9 cellular contexts compared by ENCODE assay signal in genomic region chr2:150911766-150912280, GRCh38.
DNase-seq lines count a peak whose midpoint lies in the region; ATAC-seq and TF ChIP-seq lines count a peak whose summit lies in the region.
"Had no signal": no experiment of that assay in that cellular context is flagged by ENCODE, and none has a peak within 500 bp of the region (broad histone marks: within the 10 kb centered on the region; RNA-seq: fewer than 3 reads in every experiment).

No MANE protein-coding gene starts in this region.

- no peak for TF ChIP-seq POLR2A in prostate gland (IDR thresholded peaks at IDR 0.05)

- H3K36me3 ChIP-seq in prostate gland, result no peaks in the 10 kb centered on the region
- H3K36me3 ChIP-seq: neutrophil had no signal

- intact Hi-C loops in prostate gland (cut with DNase I), result loop anchor here (5.0 kb wide), 1 partner anchor 425 kb away; the partner anchor contains the start of gene RND3
- intact Hi-C loops in activated CD4-positive, alpha-beta T cell treated with anti-CD3 and anti-CD28 coated beads for 36 hours (cut with DNase I, micrococcal nuclease), result no loop called here

- no peaks in the 10 kb centered on the region for H3K9me3 Mint-ChIP-seq in activated CD4-positive, alpha-beta T cell treated with anti-CD3 and anti-CD28 coated beads for 36 hours (ENCODE audit: low read depth)

- CTCF ChIA-PET in activated CD4-positive, alpha-beta T cell treated with anti-CD3 and anti-CD28 coated beads for 36 hours (lab: Charles Lee), result no interaction called here

- no peak overlapping the region for H3K4me3 Mint-ChIP-seq in activated CD4-positive, alpha-beta T cell treated with anti-CD3 and anti-CD28 coated beads for 36 hours

- 21% methylated on average over 9 of the region's 9 CpGs for WGBS in prostate gland

- H3K4me1 ChIP-seq in prostate gland (replicated peaks), result no peaks in the 10 kb centered on the region

- TF ChIP-seq CTCF in fibroblast of villous mesenchyme (IDR thresholded peaks at IDR 0.05; ENCODE audit: insufficient read depth, low read depth, low read length), result peak; percentile 43
- no peak for TF ChIP-seq CTCF in prostate gland (IDR thresholded peaks at IDR 0.05)

- DNase-seq in EL, result peak; percentile 87
- peak; percentile 80 for DNase-seq in RPMI7951 (ENCODE audit: low read depth)
- DNase-seq in fibroblast of villous mesenchyme (ENCODE audit: low read depth), result peak; percentile 97
- DNase-seq in prostate gland (ENCODE audit: low spot score), result peak; percentile 11
- no peak for DNase-seq in NCI-H2107 (lab: John Stamatoyannopoulos, UW)
- no peak for DNase-seq in putamen (ENCODE audit: low spot score)
- no peak for DNase-seq in activated CD4-positive, alpha-beta T cell treated with anti-CD3 and anti-CD28 coated beads for 36 hours
- no peak for DNase-seq in activated T-cell treated with anti-CD3 and anti-CD28 coated beads, Interleukin-2, amount 50 U/mL, for 1 hour

- no peak overlapping the region for H3K27ac Mint-ChIP-seq in activated CD4-positive, alpha-beta T cell treated with anti-CD3 and anti-CD28 coated beads for 36 hours

- H3K27me3 Mint-ChIP-seq in activated CD4-positive, alpha-beta T cell treated with anti-CD3 and anti-CD28 coated beads for 36 hours, result peaks cover 6% of the 10 kb centered on the region

- POLR2A ChIA-PET in activated CD4-positive, alpha-beta T cell treated with anti-CD3 and anti-CD28 coated beads for 36 hours (lab: Charles Lee), result no interaction called here

- peak overlapping the region in 1 of 2 donors; percentile 25 for H3K27ac ChIP-seq in prostate gland
- H3K27ac ChIP-seq: neutrophil had no signal

- H3K4me3 ChIP-seq in fibroblast of villous mesenchyme (ENCODE audit: low read depth, low read length) (no peak overlapping the region), prostate gland (no peak overlapping the region)

- no peaks in the 10 kb centered on the region for H3K4me1 Mint-ChIP-seq in activated CD4-positive, alpha-beta T cell treated with anti-CD3 and anti-CD28 coated beads for 36 hours

- ATAC-seq in activated CD4-positive, alpha-beta T cell treated with anti-CD3 and anti-CD28 coated beads for 36 hours, result no peak

- H3K36me3 Mint-ChIP-seq in activated CD4-positive, alpha-beta T cell treated with anti-CD3 and anti-CD28 coated beads for 36 hours (ENCODE audit: low read depth), result no peaks in the 10 kb centered on the region

- no peaks in the 10 kb centered on the region for H3K27me3 ChIP-seq in prostate gland (replicated peaks; ENCODE audit: insufficient read depth)
- H3K27me3 ChIP-seq: neutrophil had no signal

- no peaks in the 10 kb centered on the region for H3K9me3 ChIP-seq in prostate gland
- H3K9me3 ChIP-seq: neutrophil had no signal

Comparison
In these comparisons a context has a peak if more than half of its experiments do, and no peak if none do; other contexts are left out.
1. DNase-seq: peak in EL (single experiment), RPMI7951 (single experiment), fibroblast of villous mesenchyme (single experiment) and prostate gland (single experiment); none in NCI-H2107 (single experiment), putamen (single experiment), activated CD4-positive, alpha-beta T cell treated with anti-CD3 and anti-CD28 coated beads for 36 hours (single experiment) and activated T-cell treated with anti-CD3 and anti-CD28 coated beads, Interleukin-2, amount 50 U/mL, for 1 hour (single experiment).